ENCODE assay signal across 19 cellular contexts in the genomic region with DNA sequence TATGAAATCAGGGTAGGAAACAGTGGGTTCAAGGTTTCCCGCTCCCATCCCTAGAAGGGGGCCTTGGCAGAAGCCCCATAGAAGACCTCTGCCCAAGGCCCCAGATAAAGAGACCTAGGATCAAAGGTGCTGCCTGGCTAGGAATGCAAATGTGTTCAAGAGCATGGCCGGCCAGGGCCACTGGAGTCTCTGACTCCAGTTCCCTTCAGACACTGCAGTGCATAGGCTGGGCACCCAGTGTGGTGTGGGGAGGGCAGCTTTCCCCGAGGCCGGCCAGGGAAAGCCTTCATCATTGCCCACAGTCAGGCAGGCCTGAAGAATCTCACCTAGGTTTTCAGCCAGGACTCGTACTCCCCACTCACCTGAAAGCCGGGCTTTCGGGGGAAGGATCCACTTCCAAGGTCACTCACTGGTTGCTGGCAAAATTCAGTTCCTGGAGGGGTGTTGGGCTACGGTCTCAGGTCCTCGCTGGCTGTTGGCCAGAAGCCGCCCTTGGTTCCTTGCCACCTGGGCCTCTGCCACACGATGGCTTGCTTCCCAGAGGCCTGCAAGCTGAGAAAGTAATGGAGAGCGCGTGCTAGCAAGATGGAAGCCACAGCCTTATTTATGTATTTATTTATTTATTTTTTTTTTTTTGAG. TPM values are rescaled to one million over a fixed set of nuclear protein-coding genes. Genes with fewer than 3 reads are reported as not detected.
A peak's percentile ranks its signal among the peaks of the same experiment; 100 is the strongest.
DNase-seq lines count a peak whose midpoint lies in the region; ATAC-seq and TF ChIP-seq lines count a peak whose summit lies in the region.
"Had no signal": no experiment of that assay in that cellular context is flagged by ENCODE, and none has a peak within 500 bp of the region (broad histone marks: within the 10 kb centered on the region; RNA-seq: fewer than 3 reads in every experiment).

No MANE protein-coding gene starts in this region.

- H3K18ac ChIP-seq in mesendoderm (ENCODE audit: low read length) = no peak overlapping the region

- no peak for ATAC-seq in HG03135 (IDR thresholded peaks at IDR 0.05; ENCODE audit: unreplicated experiment)
- ATAC-seq in GM19452 (IDR thresholded peaks at IDR 0.05; ENCODE audit: unreplicated experiment) = no peak
- ATAC-seq: activated CD4-positive, CD25-positive, alpha-beta regulatory T cell treated with anti-CD3 and anti-CD28 coated beads, Interleukin-2, amount 50 U/mL, for 24 hours; natural killer cell treated with Interleukin-12 subunit alpha and Interleukin-12 subunit beta and Interleukin-15 and Interleukin-18, amount 100 ng/mL, for 72 hours; T-helper 17 cell had no signal

- H2AK5ac ChIP-seq in mesendoderm (ENCODE audit: low read length) = no peak overlapping the region

- H2BK5ac ChIP-seq in mesendoderm (ENCODE audit: low read length) = no peak overlapping the region

- H3K4me3 ChIP-seq in duodenal mucosa (ENCODE audit: low read depth in 1 of 2, low read length in 2 of 2) = no peak overlapping the region
- H3K4me3 ChIP-seq in thyroid gland (replicated peaks in 1 of 3) = no peak overlapping the region
- H3K4me3 ChIP-seq in mesendoderm (ENCODE audit: low read length) = no peak overlapping the region
- H3K4me3 ChIP-seq: sigmoid colon, tibial nerve had no signal

- no peak for TF ChIP-seq CTCF in thyroid gland (IDR thresholded peaks at IDR 0.05)

- H3K56ac ChIP-seq in mesendoderm (ENCODE audit: low read length) = no peak overlapping the region

- no peaks in the 10 kb centered on the region for H3K79me2 ChIP-seq in mesendoderm (ENCODE audit: control insufficient read depth, insufficient read depth, low read length)

- peak; percentile 49 for DNase-seq in DMS 273 (lab: John Stamatoyannopoulos, UW; ENCODE audit: unreplicated experiment)
- no peak for DNase-seq in DMS 273 treated with DMSO at 0.1 percent for 48 hours (lab: John Stamatoyannopoulos, UW)
- peak; percentile 17 for DNase-seq in medulla oblongata (ENCODE audit: extremely low spot score)
- peak; percentile 95 to 97 for DNase-seq in thyroid gland
- no peak for DNase-seq in mesendoderm
- DNase-seq: 8988T; activated gamma-delta T cell treated with Interleukin-2 at 50 U/mL for 16 hours; CD4-positive, CD25-positive, alpha-beta regulatory T cell; NCI-H2171; SHP77; sigmoid colon; stimulated activated CD4-positive, alpha-beta T cell treated with anti-CD3 and anti-CD28 coated beads, Interleukin-4, amount 100 ng/mL, for 24 hours; T-helper 17 cell had no signal

- no peak overlapping the region for H4K5ac ChIP-seq in mesendoderm (ENCODE audit: low read length)

- H3K4me2 ChIP-seq in mesendoderm (ENCODE audit: low read length) = no peak overlapping the region

- TF ChIP-seq POLR2A in thyroid gland (IDR thresholded peaks at IDR 0.05) = peak in 1 of 2 donors; percentile 14

- no peaks in the 10 kb centered on the region for H3K9me3 ChIP-seq in duodenal mucosa (ENCODE audit: control insufficient read depth in 1 of 2, low read length in 2 of 2)
- H3K9me3 ChIP-seq in thyroid gland = no peaks in the 10 kb centered on the region
- H3K9me3 ChIP-seq: sigmoid colon, tibial nerve had no signal

- no peaks in the 10 kb centered on the region for H3K79me1 ChIP-seq in mesendoderm (ENCODE audit: low read length)

- no peaks in the 10 kb centered on the region for H3K36me3 ChIP-seq in duodenal mucosa (ENCODE audit: control insufficient read depth in 1 of 2, insufficient read depth in 2 of 2, low read length in 2 of 2)
- no peaks in the 10 kb centered on the region for H3K36me3 ChIP-seq in thyroid gland
- H3K36me3 ChIP-seq in mesendoderm (ENCODE audit: control insufficient read depth, insufficient read depth, low read length) = no peaks in the 10 kb centered on the region
- H3K36me3 ChIP-seq: sigmoid colon had no signal

- intact Hi-C loops in thyroid gland (cut with DNase I) = no loop called here

- no peak overlapping the region for H3K4ac ChIP-seq in mesendoderm (ENCODE audit: low read depth, low read length)

- no peak overlapping the region for H4K8ac ChIP-seq in mesendoderm (ENCODE audit: low read depth, low read length)

- H3K23ac ChIP-seq in mesendoderm (ENCODE audit: low read length) = no peak overlapping the region

- peaks cover 7 to 8% of the 10 kb centered on the region in 2 donors for H3K4me1 ChIP-seq in duodenal mucosa (ENCODE audit: control insufficient read depth in 1 of 2, insufficient read depth in 2 of 2, low read length in 2 of 2)
- peaks cover 7 to 10% of the 10 kb centered on the region in 2 donors for H3K4me1 ChIP-seq in thyroid gland
- H3K4me1 ChIP-seq in mesendoderm (ENCODE audit: control insufficient read depth, low read depth, low read length) = no peaks in the 10 kb centered on the region

- H2BK120ac ChIP-seq in mesendoderm (ENCODE audit: low read depth, low read length) = no peak overlapping the region

- H3K27ac ChIP-seq in duodenal mucosa (ENCODE audit: low read depth, low read length) (peak overlapping the region; percentile 63), thyroid gland (peak overlapping the region; percentile 89 to 94 (median 93)), mesendoderm (ENCODE audit: low read depth, low read length) (no peak overlapping the region)
- H3K27ac ChIP-seq: sigmoid colon, tibial nerve had no signal

- WGBS in thyroid gland, 2 donors = 28 to 55% methylated on average over 12 to 13 of the region's 13 CpGs
- WGBS in mesendoderm (ENCODE audit: extremely low coverage, insufficient coverage, low lambda C conversion rate) = no CpG with 5 or more reads among the region's 13 CpGs

- peak overlapping the region in 1 of 2 donors; percentile 18 for H3K9ac ChIP-seq in duodenal mucosa (ENCODE audit: low read depth in 1 of 2, low read length in 2 of 2)
- no peak overlapping the region for H3K9ac ChIP-seq in mesendoderm (ENCODE audit: low read length)

- H3K27me3 ChIP-seq in duodenal mucosa (ENCODE audit: control insufficient read depth in 1 of 2, insufficient read depth in 2 of 2, low read length in 2 of 2) = no peaks in the 10 kb centered on the region
- H3K27me3 ChIP-seq in thyroid gland = no peaks in the 10 kb centered on the region
- no peaks in the 10 kb centered on the region for H3K27me3 ChIP-seq in mesendoderm (ENCODE audit: insufficient read depth, low read length, poor library complexity)
- H3K27me3 ChIP-seq: sigmoid colon, tibial nerve had no signal

- H2BK15ac ChIP-seq in mesendoderm (replicated peaks; ENCODE audit: low read depth) = no peak overlapping the region

RNA-seq across cellular contexts. Expression of gene PEBP1, which starts 9.7 kb away (rescaled TPM):
- total RNA-seq in thyroid gland = 1,000 to 10,000 TPM in 3 of 4 donors, 100 to 1,000 TPM in 1; 695 to 2,015 (median 1,366) TPM
- polyA plus RNA-seq in mesendoderm (2013, experiment 1 of 2) = 361 TPM
- 359 TPM for polyA plus RNA-seq in mesendoderm (2013, experiment 2 of 2)

RNA-seq across cellular contexts. Expression of gene VSIG10, which starts 22.4 kb away (rescaled TPM):
- 10 to 100 TPM; 62.0 to 93.7 (median 76.6) TPM for total RNA-seq in thyroid gland
- polyA plus RNA-seq in mesendoderm (2013, experiment 1 of 2) = 34.4 TPM
- 37.2 TPM for polyA plus RNA-seq in mesendoderm (2013, experiment 2 of 2)

Comparison
In these comparisons a context has a peak if more than half of its experiments do, and no peak if none do; other contexts are left out.
1. DNase-seq: peak in DMS 273 (single experiment), medulla oblongata (single experiment) and thyroid gland (2 of 2); none in DMS 273 treated with DMSO at 0.1 percent for 48 hours (single experiment) and mesendoderm (single experiment).